In genomic region chr1:150976879-150977694, GRCh38 we compare ENCODE assay signal across 1 cellular context.
TF ChIP-seq lines count a peak whose summit lies in the region.

No MANE protein-coding gene starts in this region.

TF ChIP-seq in liver, 16 proteins besides CTCF, POLR2A, EP300 and RAD21 (continued from another document):
- TF ChIP-seq, protein P1, sequence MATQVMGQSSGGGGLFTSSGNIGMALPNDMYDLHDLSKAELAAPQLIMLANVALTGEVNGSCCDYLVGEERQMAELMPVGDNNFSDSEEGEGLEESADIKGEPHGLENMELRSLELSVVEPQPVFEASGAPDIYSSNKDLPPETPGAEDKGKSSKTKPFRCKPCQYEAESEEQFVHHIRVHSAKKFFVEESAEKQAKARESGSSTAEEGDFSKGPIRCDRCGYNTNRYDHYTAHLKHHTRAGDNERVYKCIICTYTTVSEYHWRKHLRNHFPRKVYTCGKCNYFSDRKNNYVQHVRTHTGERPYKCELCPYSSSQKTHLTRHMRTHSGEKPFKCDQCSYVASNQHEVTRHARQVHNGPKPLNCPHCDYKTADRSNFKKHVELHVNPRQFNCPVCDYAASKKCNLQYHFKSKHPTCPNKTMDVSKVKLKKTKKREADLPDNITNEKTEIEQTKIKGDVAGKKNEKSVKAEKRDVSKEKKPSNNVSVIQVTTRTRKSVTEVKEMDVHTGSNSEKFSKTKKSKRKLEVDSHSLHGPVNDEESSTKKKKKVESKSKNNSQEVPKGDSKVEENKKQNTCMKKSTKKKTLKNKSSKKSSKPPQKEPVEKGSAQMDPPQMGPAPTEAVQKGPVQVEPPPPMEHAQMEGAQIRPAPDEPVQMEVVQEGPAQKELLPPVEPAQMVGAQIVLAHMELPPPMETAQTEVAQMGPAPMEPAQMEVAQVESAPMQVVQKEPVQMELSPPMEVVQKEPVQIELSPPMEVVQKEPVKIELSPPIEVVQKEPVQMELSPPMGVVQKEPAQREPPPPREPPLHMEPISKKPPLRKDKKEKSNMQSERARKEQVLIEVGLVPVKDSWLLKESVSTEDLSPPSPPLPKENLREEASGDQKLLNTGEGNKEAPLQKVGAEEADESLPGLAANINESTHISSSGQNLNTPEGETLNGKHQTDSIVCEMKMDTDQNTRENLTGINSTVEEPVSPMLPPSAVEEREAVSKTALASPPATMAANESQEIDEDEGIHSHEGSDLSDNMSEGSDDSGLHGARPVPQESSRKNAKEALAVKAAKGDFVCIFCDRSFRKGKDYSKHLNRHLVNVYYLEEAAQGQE (IDR thresholded peaks at IDR 0.05), result peak; percentile 62
- TF ChIP-seq SP1 (IDR thresholded peaks at IDR 0.05), result peak; percentile 54
- TF ChIP-seq HNF4A (conservative IDR thresholded peaks at IDR 0.05), result peak; percentile 23 to 62
- peak in 1 of 2 donors; percentile 62 for TF ChIP-seq GABPA (IDR thresholded peaks at IDR 0.05 in 1 of 2, conservative IDR thresholded peaks at IDR 0.05 in 1 of 2)
- TF ChIP-seq MAX (IDR thresholded peaks at IDR 0.05), result no peak
- TF ChIP-seq RXRA (IDR thresholded peaks at IDR 0.05), result peak; percentile 14 to 67
- no peak for TF ChIP-seq TAF1 (conservative IDR thresholded peaks at IDR 0.05)
- peak; percentile 17 for TF ChIP-seq ATF3 (IDR thresholded peaks at IDR 0.05)
